Comparison of ENCODE assay signal across 25 cellular contexts in the genomic region with DNA sequence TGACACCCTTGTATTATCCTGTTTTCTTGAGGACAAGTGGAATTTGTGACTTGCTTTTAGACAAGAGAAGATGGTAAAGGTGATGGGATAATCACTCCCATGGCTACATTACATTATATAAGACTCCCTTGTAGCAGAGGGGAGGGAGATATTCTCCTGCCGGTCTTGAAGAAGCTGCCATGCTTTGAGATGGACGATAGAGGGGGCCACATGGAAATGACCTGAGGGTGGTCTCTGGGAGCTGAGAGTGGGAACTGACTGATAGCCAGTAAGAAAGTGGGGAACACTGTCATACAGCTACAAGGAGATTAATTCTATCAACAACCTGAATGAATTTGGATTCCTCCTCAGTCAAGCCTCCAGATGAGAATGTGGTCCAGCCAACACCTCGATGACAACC.
"Had no signal": no experiment of that assay in that cellular context is flagged by ENCODE, and none has a peak within 500 bp of the region (broad histone marks: within the 10 kb centered on the region; RNA-seq: fewer than 3 reads in every experiment).

No MANE protein-coding gene starts in this region.

- H3K36me3 ChIP-seq: breast epithelium, esophagus squamous epithelium, heart left ventricle, left ventricle myocardium inferior, prostate gland, spleen, uterus had no signal

- H3K27me3 Mint-ChIP-seq: activated naive CD8-positive, alpha-beta T cell treated with anti-CD3 and anti-CD28 coated beads for 36 hours had no signal

- H3K4me3 ChIP-seq: breast epithelium, dorsolateral prefrontal cortex, esophagus squamous epithelium, heart left ventricle, left ventricle myocardium inferior, prostate gland, spleen, testis, uterus had no signal

- ATAC-seq: activated CD4-positive, alpha-beta T cell treated with anti-CD3 and anti-CD28 coated beads for 36 hours; activated T-cell treated with anti-CD3 and anti-CD28 coated beads, Interleukin-2, amount 50 U/mL, for 4 hours; effector memory CD8-positive, alpha-beta T cell; heart left ventricle; naive thymus-derived CD8-positive, alpha-beta T cell had no signal

- H3K36me3 Mint-ChIP-seq: activated naive CD8-positive, alpha-beta T cell treated with anti-CD3 and anti-CD28 coated beads for 36 hours; mesothelial cell of epicardium; naive thymus-derived CD8-positive, alpha-beta T cell had no signal

- H3K27me3 ChIP-seq: breast epithelium, esophagus squamous epithelium, heart left ventricle, spleen, testis, uterus had no signal

- DNase-seq: activated CD4-positive, alpha-beta T cell treated with anti-CD3 and anti-CD28 coated beads for 36 hours; activated CD4-positive, alpha-beta T cell treated with anti-CD3 and anti-CD28 coated beads, Interleukin-2, amount 50 U/mL, for 48 hours; activated CD8-positive, alpha-beta memory T cell treated with anti-CD3 and anti-CD28 coated beads, Interleukin-2, amount 50 U/mL, for 48 hours; activated naive CD4-positive, alpha-beta T cell; activated naive CD8-positive, alpha-beta T cell treated with anti-CD3 and anti-CD28 coated beads for 36 hours; activated T-cell treated with anti-CD3 and anti-CD28 coated beads, Interleukin-2, amount 50 U/mL, for 4 hours; dorsolateral prefrontal cortex; effector memory CD8-positive, alpha-beta T cell; esophagus squamous epithelium; heart left ventricle; left ventricle myocardium inferior; naive thymus-derived CD8-positive, alpha-beta T cell; spleen; stimulated activated CD4-positive, alpha-beta T cell treated with anti-CD3 and anti-CD28 coated beads, Interleukin-4, amount 100 ng/mL, for 1 hour; stimulated activated naive CD4-positive, alpha-beta T cell; testis; trophoblast cell; uterus had no signal

- H3K4me1 Mint-ChIP-seq: activated CD4-positive, alpha-beta T cell treated with anti-CD3 and anti-CD28 coated beads for 36 hours; activated naive CD8-positive, alpha-beta T cell treated with anti-CD3 and anti-CD28 coated beads for 36 hours; central memory CD8-positive, alpha-beta T cell; naive thymus-derived CD8-positive, alpha-beta T cell had no signal

- H3K9me3 Mint-ChIP-seq: activated naive CD8-positive, alpha-beta T cell treated with anti-CD3 and anti-CD28 coated beads for 36 hours; activated T-cell treated with anti-CD3 and anti-CD28 coated beads, Interleukin-2, amount 50 U/mL, for 4 hours; activated T-helper 2 cell treated with anti-CD3 and anti-CD28 coated beads, Interferon-gamma antibody, Interleukin-2, Interleukin-4, amounts not matched to agents 10 μg/mL and 5 μg/mL and 100 μg/mL, durations not matched to agents 14 hours and 24 hours and 36 hours; central memory CD8-positive, alpha-beta T cell; effector memory CD8-positive, alpha-beta T cell; mesothelial cell of epicardium had no signal

- H3K27ac ChIP-seq: breast epithelium, dorsolateral prefrontal cortex, esophagus squamous epithelium, heart left ventricle, left ventricle myocardium inferior, prostate gland, spleen, testis, uterus had no signal

- H3K4me1 ChIP-seq: breast epithelium, esophagus squamous epithelium, prostate gland, spleen, testis had no signal

- H3K4me3 Mint-ChIP-seq: activated CD4-positive, alpha-beta T cell treated with anti-CD3 and anti-CD28 coated beads for 36 hours; activated naive CD8-positive, alpha-beta T cell treated with anti-CD3 and anti-CD28 coated beads for 36 hours; activated T-cell treated with anti-CD3 and anti-CD28 coated beads, Interleukin-2, amount 50 U/mL, for 4 hours; central memory CD8-positive, alpha-beta T cell; effector memory CD8-positive, alpha-beta T cell; mesothelial cell of epicardium; naive thymus-derived CD8-positive, alpha-beta T cell had no signal

- H3K27ac Mint-ChIP-seq: activated CD4-positive, alpha-beta T cell treated with anti-CD3 and anti-CD28 coated beads for 36 hours; activated naive CD8-positive, alpha-beta T cell treated with anti-CD3 and anti-CD28 coated beads for 36 hours; activated T-helper 2 cell treated with anti-CD3 and anti-CD28 coated beads, Interferon-gamma antibody, Interleukin-2, Interleukin-4, amounts not matched to agents 10 μg/mL and 5 μg/mL and 100 μg/mL, durations not matched to agents 14 hours and 24 hours and 36 hours; effector memory CD8-positive, alpha-beta T cell; mesothelial cell of epicardium; naive thymus-derived CD8-positive, alpha-beta T cell had no signal

- FAIRE-seq: colon, TTC549 had no signal

- H3K9me3 ChIP-seq: breast epithelium, esophagus squamous epithelium, heart left ventricle, left ventricle myocardium inferior, prostate gland, spleen, testis, uterus had no signal
